10 cellular contexts compared by ENCODE assay signal in genomic region chr16:4945560-4946502, GRCh38. TPM values are rescaled to one million over a fixed set of nuclear protein-coding genes. Genes with fewer than 3 reads are reported as not detected.
DNase-seq lines count a peak whose midpoint lies in the region; ATAC-seq and TF ChIP-seq lines count a peak whose summit lies in the region.
"Had no signal": no experiment of that assay in that cellular context is flagged by ENCODE, and none has a peak within 500 bp of the region (broad histone marks: within the 10 kb centered on the region; RNA-seq: fewer than 3 reads in every experiment).

No MANE protein-coding gene starts in this region.

- H3K27me3 ChIP-seq in skeletal muscle satellite cell (ENCODE audit: control insufficient read depth, insufficient read depth, low read length) (peaks cover 3% of the 10 kb centered on the region), spleen (replicated peaks in 1 of 7) (peaks cover 0 to 64% (median 6%) of the 10 kb centered on the region in 7 donors)

- H3K9ac ChIP-seq in skeletal muscle satellite cell (ENCODE audit: low read depth, low read length) = no peak overlapping the region

- intact Hi-C loops in left cardiac atrium (cut with DNase I) = no loop called here
- intact Hi-C loops in spleen (cut with DNase I; ENCODE audit: low total_unique reads) = no loop called here

- 61 to 90% (median 66%) methylated on average over 8 to 11 of the region's 11 CpGs for WGBS in spleen, 5 donors

- peak overlapping the region; percentile 66 for H3K4me2 ChIP-seq in skeletal muscle satellite cell (ENCODE audit: low read length)

- peak; percentile 17 for DNase-seq in GOT3 (lab: John Stamatoyannopoulos, UW)
- peak; percentile 45 for DNase-seq in left cardiac atrium
- DNase-seq in spleen = no peak
- DNase-seq in occipital lobe (lab: John Stamatoyannopoulos, UW) = no peak
- DNase-seq in NCI-H1105 (lab: John Stamatoyannopoulos, UW) = no peak
- DNase-seq: activated CD4-positive, alpha-beta memory T cell treated with anti-CD3 and anti-CD28 coated beads for 36 hours; stimulated activated CD4-positive, alpha-beta T cell treated with anti-CD3 and anti-CD28 coated beads, Interleukin-15, amount 100 ng/mL, for 24 hours had no signal

- H3K9me3 ChIP-seq in skeletal muscle satellite cell (replicated peaks; ENCODE audit: low read length) = no peaks in the 10 kb centered on the region
- H3K9me3 ChIP-seq in spleen = no peaks in the 10 kb centered on the region

- H3K4me1 ChIP-seq in skeletal muscle satellite cell (ENCODE audit: control insufficient read depth, insufficient read depth, low read length) (peaks cover 40% of the 10 kb centered on the region), spleen (peaks cover 0 to 30% (median 4%) of the 10 kb centered on the region in 6 donors)

- ATAC-seq in SK-N-SH treated with all-trans-retinoic acid at 6 μM for 48 hours (peak; percentile 1; the same call in 1 of the 3 replicates), left cardiac atrium (peak in 1 of 2 donors; percentile 10), GM18907 (IDR thresholded peaks at IDR 0.05; ENCODE audit: unreplicated experiment) (no peak)

- H3K27ac ChIP-seq in spleen = no peak overlapping the region

- H3K36me3 ChIP-seq in skeletal muscle satellite cell (ENCODE audit: insufficient read depth, low read length) (no peaks in the 10 kb centered on the region), spleen (no peaks in the 10 kb centered on the region)

- H3K4me3 ChIP-seq in skeletal muscle satellite cell (ENCODE audit: low read length) = no peak overlapping the region
- H3K4me3 ChIP-seq in spleen = no peak overlapping the region

- TF ChIP-seq CTCF in spleen (IDR thresholded peaks at IDR 0.05 in 8 of 11, conservative IDR thresholded peaks at IDR 0.05 in 3 of 11) = no peak

- no peak for TF ChIP-seq POLR2A in spleen (IDR thresholded peaks at IDR 0.05)

TF ChIP-seq in SK-N-SH treated with all-trans-retinoic acid at 6 μM for 48 hours, 23 proteins besides CTCF, POLR2A, EP300 and RAD21:
- no peak for TF ChIP-seq ZNF8 (CRISPR knock-in tag; IDR thresholded peaks at IDR 0.05)
- no peak for TF ChIP-seq ISL1 (CRISPR knock-in tag; IDR thresholded peaks at IDR 0.05)
- no peak for TF ChIP-seq CSDC2 (CRISPR knock-in tag; IDR thresholded peaks at IDR 0.05)
- TF ChIP-seq ZFP3 (CRISPR knock-in tag; IDR thresholded peaks at IDR 0.05) = no peak
TF ChIP-seq in SK-N-SH treated with all-trans-retinoic acid at 6 μM for 48 hours: peak in this region for 0.

RNA-seq across cellular contexts. Expression of gene PPL, which starts 8.9 kb away (rescaled TPM):
- total RNA-seq in left cardiac atrium (10 to 100 TPM in 1 of 2 donors, 1 to 10 TPM in 1; 6.1 to 15.8 TPM), spleen (under 1 TPM in 4 of 7 donors, not detected in 3; 0.18 to 0.37 (median 0.19) TPM), occipital lobe (0.31 TPM)
- total RNA-seq in skeletal muscle satellite cell (2012; rRNA removed) = 8.6 and 16.6 TPM in 2 replicates
- under 1 TPM; 0.11 to 0.77 (median 0.29) TPM for polyA plus RNA-seq in spleen

RNA-seq across cellular contexts. Expression of gene SEC14L5, which starts 12.3 kb away (rescaled TPM):
- total RNA-seq in left cardiac atrium (1 to 10 TPM in 1 of 2 donors, under 1 TPM in 1; 0.58 to 2.3 TPM), spleen (under 1 TPM in 6 of 7 donors, not detected in 1; 0.13 to 0.94 (median 0.60) TPM), occipital lobe (0.47 TPM)
- under 0.01 TPM in 2 replicates for total RNA-seq in skeletal muscle satellite cell (2012; rRNA removed)
- polyA plus RNA-seq in spleen = under 1 TPM; 0.06 to 0.26 (median 0.11) TPM

Comparison
In these comparisons a context has a peak if more than half of its experiments do, and no peak if none do; other contexts are left out.
1. DNase-seq: peak in GOT3 (single experiment) and left cardiac atrium (single experiment); none in spleen (single experiment), occipital lobe (single experiment) and NCI-H1105 (single experiment).